In genomic region chr1:189499736-189500135, GRCh38 we compare ENCODE assay signal across 33 cellular contexts.
"Had no signal": no experiment of that assay in that cellular context is flagged by ENCODE, and none has a peak within 500 bp of the region (broad histone marks: within the 10 kb centered on the region; RNA-seq: fewer than 3 reads in every experiment).

No MANE protein-coding gene starts in this region.

- H3K4me3 ChIP-seq: body of pancreas, cardiac muscle cell, coronary artery, dorsolateral prefrontal cortex, gastrocnemius medialis, psoas muscle, sigmoid colon, upper lobe of left lung, vagina had no signal

- H3K36me3 Mint-ChIP-seq: activated CD8-positive, alpha-beta memory T cell treated with anti-CD3 and anti-CD28 coated beads, Interleukin-2, amount 10 ng/mL, durations not matched to agents 7 days and 5 days; activated naive CD8-positive, alpha-beta T cell; naive thymus-derived CD8-positive, alpha-beta T cell; stimulated activated memory B cell treated with anti-CD40 and anti-IgM and Interleukin-4, amounts not matched to agents 10 μg/mL and 1 μg/mL and 100 μg/mL, for 72 hours had no signal

- DNase-seq: activated CD4-positive, alpha-beta T cell treated with anti-CD3 and anti-CD28 coated beads for 1 hour; activated CD4-positive, alpha-beta T cell treated with anti-CD3 and anti-CD28 coated beads, Interleukin-2, amount 10 ng/mL, durations not matched to agents 7 days and 5 days; activated CD8-positive, alpha-beta memory T cell treated with anti-CD3 and anti-CD28 coated beads, Interleukin-2, amount 10 ng/mL, durations not matched to agents 7 days and 5 days; activated CD8-positive, alpha-beta T cell treated with anti-CD3 and anti-CD28 coated beads, Interleukin-2, amount 10 ng/mL, durations not matched to agents 7 days and 5 days; activated naive CD4-positive, alpha-beta T cell; activated T-cell treated with anti-CD3 and anti-CD28 coated beads, Interleukin-2, amount 50 U/mL, for 48 hours; aorta; body of pancreas; cerebellar nuclear complex; dorsolateral prefrontal cortex; effector memory CD4-positive, alpha-beta T cell; erythroblast; gastrocnemius medialis; hippocampal formation; kidney; naive thymus-derived CD8-positive, alpha-beta T cell; occipital lobe; psoas muscle; sigmoid colon; small intestine; stimulated activated CD4-positive, alpha-beta T cell treated with anti-CD3 and anti-CD28 coated beads, Interleukin-4, amount 100 ng/mL, for 4 hours; stimulated activated CD8-positive, alpha-beta memory T cell treated with anti-CD3 and anti-CD28 coated beads, Interleukin-4, amount 100 ng/mL, for 48 hours; stimulated activated naive CD8-positive, alpha-beta T cell treated with anti-CD3 and anti-CD28 coated beads, Interleukin-15, amount 100 ng/mL, for 72 hours; substantia nigra; T-helper 9 cell; upper lobe of left lung had no signal

- H3K9me3 ChIP-seq: body of pancreas, gastrocnemius medialis, psoas muscle, sigmoid colon, upper lobe of left lung, vagina had no signal

- H3K27ac Mint-ChIP-seq: activated CD4-positive, alpha-beta T cell treated with anti-CD3 and anti-CD28 coated beads, Interleukin-2, amount 10 ng/mL, durations not matched to agents 7 days and 5 days; activated CD8-positive, alpha-beta memory T cell treated with anti-CD3 and anti-CD28 coated beads, Interleukin-2, amount 10 ng/mL, durations not matched to agents 7 days and 5 days; activated CD8-positive, alpha-beta T cell treated with anti-CD3 and anti-CD28 coated beads, Interleukin-2, amount 10 ng/mL, durations not matched to agents 7 days and 5 days; activated naive CD8-positive, alpha-beta T cell; naive thymus-derived CD8-positive, alpha-beta T cell; stimulated activated memory B cell treated with anti-CD40 and anti-IgM and Interleukin-4, amounts not matched to agents 10 μg/mL and 1 μg/mL and 100 μg/mL, for 72 hours; stimulated activated naive CD8-positive, alpha-beta T cell treated with anti-CD3 and anti-CD28 coated beads, Interleukin-15, amount 100 ng/mL, for 72 hours had no signal

- H3K9me3 Mint-ChIP-seq: activated CD4-positive, alpha-beta T cell treated with anti-CD3 and anti-CD28 coated beads, Interleukin-2, amount 10 ng/mL, durations not matched to agents 7 days and 5 days had no signal

- H3K27ac ChIP-seq: body of pancreas, cardiac muscle cell, coronary artery, dorsolateral prefrontal cortex, gastrocnemius medialis, parathyroid adenoma, psoas muscle, sigmoid colon, upper lobe of left lung, vagina had no signal

- H3K27me3 Mint-ChIP-seq: activated CD4-positive, alpha-beta T cell treated with anti-CD3 and anti-CD28 coated beads, Interleukin-2, amount 10 ng/mL, durations not matched to agents 7 days and 5 days; activated CD8-positive, alpha-beta memory T cell treated with anti-CD3 and anti-CD28 coated beads, Interleukin-2, amount 10 ng/mL, durations not matched to agents 7 days and 5 days; activated naive CD8-positive, alpha-beta T cell; naive thymus-derived CD8-positive, alpha-beta T cell; stimulated activated memory B cell treated with anti-CD40 and anti-IgM and Interleukin-4, amounts not matched to agents 10 μg/mL and 1 μg/mL and 100 μg/mL, for 72 hours; stimulated activated naive CD8-positive, alpha-beta T cell treated with anti-CD3 and anti-CD28 coated beads, Interleukin-15, amount 100 ng/mL, for 72 hours had no signal

- H3K36me3 ChIP-seq: cardiac muscle cell, gastrocnemius medialis, sigmoid colon, upper lobe of left lung, vagina had no signal

- H3K27me3 ChIP-seq: body of pancreas, cardiac muscle cell, dorsolateral prefrontal cortex, gastrocnemius medialis, sigmoid colon, upper lobe of left lung, vagina had no signal

- ATAC-seq: activated CD8-positive, alpha-beta memory T cell treated with anti-CD3 and anti-CD28 coated beads, Interleukin-2, amount 10 ng/mL, durations not matched to agents 7 days and 5 days; activated CD8-positive, alpha-beta T cell treated with anti-CD3 and anti-CD28 coated beads, Interleukin-2, amount 10 ng/mL, durations not matched to agents 7 days and 5 days; body of pancreas; gastrocnemius medialis; naive thymus-derived CD8-positive, alpha-beta T cell; psoas muscle; stimulated activated memory B cell treated with anti-CD40 and anti-IgM and Interleukin-4, amounts not matched to agents 10 μg/mL and 1 μg/mL and 100 μg/mL, for 72 hours; stimulated activated naive CD8-positive, alpha-beta T cell treated with anti-CD3 and anti-CD28 coated beads, Interleukin-15, amount 100 ng/mL, for 72 hours had no signal

- H3K4me1 ChIP-seq: body of pancreas, gastrocnemius medialis, parathyroid adenoma, psoas muscle, sigmoid colon, upper lobe of left lung, vagina had no signal

- H3K4me1 Mint-ChIP-seq: activated CD4-positive, alpha-beta T cell treated with anti-CD3 and anti-CD28 coated beads, Interleukin-2, amount 10 ng/mL, durations not matched to agents 7 days and 5 days; activated CD8-positive, alpha-beta memory T cell treated with anti-CD3 and anti-CD28 coated beads, Interleukin-2, amount 10 ng/mL, durations not matched to agents 7 days and 5 days; naive thymus-derived CD8-positive, alpha-beta T cell; neural crest cell; stimulated activated memory B cell treated with anti-CD40 and anti-IgM and Interleukin-4, amounts not matched to agents 10 μg/mL and 1 μg/mL and 100 μg/mL, for 72 hours; stimulated activated naive CD8-positive, alpha-beta T cell treated with anti-CD3 and anti-CD28 coated beads, Interleukin-15, amount 100 ng/mL, for 72 hours had no signal

- H3K4me3 Mint-ChIP-seq: activated CD4-positive, alpha-beta T cell treated with anti-CD3 and anti-CD28 coated beads, Interleukin-2, amount 10 ng/mL, durations not matched to agents 7 days and 5 days; activated CD8-positive, alpha-beta memory T cell treated with anti-CD3 and anti-CD28 coated beads, Interleukin-2, amount 10 ng/mL, durations not matched to agents 7 days and 5 days; activated CD8-positive, alpha-beta T cell treated with anti-CD3 and anti-CD28 coated beads, Interleukin-2, amount 10 ng/mL, durations not matched to agents 7 days and 5 days; activated naive CD8-positive, alpha-beta T cell; neural crest cell; stimulated activated memory B cell treated with anti-CD40 and anti-IgM and Interleukin-4, amounts not matched to agents 10 μg/mL and 1 μg/mL and 100 μg/mL, for 72 hours; stimulated activated naive CD8-positive, alpha-beta T cell treated with anti-CD3 and anti-CD28 coated beads, Interleukin-15, amount 100 ng/mL, for 72 hours had no signal
